In the genomic region with DNA sequence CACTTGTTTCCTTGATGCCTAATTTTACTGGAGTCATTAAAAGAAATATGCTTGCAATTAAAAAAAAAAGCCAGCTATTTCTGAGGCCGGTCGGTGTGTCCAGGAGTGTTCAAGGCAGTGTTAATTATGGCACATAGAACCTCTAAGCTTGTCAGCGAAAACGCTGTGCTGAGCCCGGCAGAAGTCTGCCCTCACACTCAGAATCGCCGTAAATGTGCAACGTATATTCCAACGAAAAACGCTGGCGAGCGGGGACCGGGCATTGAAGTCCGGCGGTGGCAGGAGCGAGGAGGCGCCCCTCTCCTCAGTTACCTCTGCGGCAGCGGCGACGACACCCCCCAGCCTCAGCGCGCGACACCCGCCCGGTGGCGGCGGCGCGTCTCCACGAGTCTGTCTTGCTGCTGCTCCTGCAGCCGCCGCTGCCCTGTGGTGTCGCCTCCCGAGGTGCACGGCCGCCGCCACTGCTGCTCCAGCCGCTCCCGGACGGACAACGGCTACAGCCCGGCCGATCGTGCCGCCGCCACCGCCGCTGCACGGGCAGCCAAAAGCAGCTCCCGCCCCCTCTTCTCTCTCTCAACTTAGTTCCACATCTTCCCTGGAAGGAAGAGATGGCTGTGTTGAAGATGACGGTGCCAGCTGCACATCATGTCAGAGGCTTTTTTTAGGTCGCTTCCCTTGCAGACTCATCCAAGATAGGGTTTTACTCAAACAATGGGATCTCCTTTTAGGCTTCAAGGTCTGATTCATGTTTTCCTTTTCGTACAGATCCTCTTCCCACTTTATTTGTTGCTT, we compare ENCODE assay signal across 8 cellular contexts. TPM values are rescaled to one million over a fixed set of nuclear protein-coding genes. Genes with fewer than 3 reads are reported as not detected.
DNase-seq lines count a peak whose midpoint lies in the region; ATAC-seq and TF ChIP-seq lines count a peak whose summit lies in the region.

No MANE protein-coding gene starts in this region.

- H3K4me3 ChIP-seq in colonic mucosa, result peak overlapping the region; percentile 10
- peak overlapping the region in 1 of 3 donors; percentile 15 for H3K4me3 ChIP-seq in right lobe of liver

- DNase-seq in NCI-H1105 treated with DMSO at 0.1 percent for 48 hours (lab: John Stamatoyannopoulos, UW) (peak; percentile 65), colonic mucosa (no peak), right lobe of liver (peak in 2 of 3 donors; percentile 53 to 59), stromal cell of bone marrow (ENCODE audit: low read depth) (peak; percentile 43), NK-92 (lab: John Stamatoyannopoulos, UW; ENCODE audit: unreplicated experiment) (no peak), epidermal melanocyte (ENCODE audit: insufficient read length, low spot score) (no peak)

- no peaks in the 10 kb centered on the region for H3K9me3 ChIP-seq in colonic mucosa
- H3K9me3 ChIP-seq in right lobe of liver, result no peaks in the 10 kb centered on the region

- WGBS in right lobe of liver (ENCODE audit: insufficient coverage, low coverage, low lambda C conversion rate, missing lambda C conversion rate), result 8% methylated on average over 32 of the region's 54 CpGs

- peak; percentile 64 to 78 (median 72) for ATAC-seq in right lobe of liver
- ATAC-seq in GM21825 (IDR thresholded peaks at IDR 0.05; ENCODE audit: unreplicated experiment), result no peak
- ATAC-seq in GM18505 (IDR thresholded peaks at IDR 0.05; ENCODE audit: unreplicated experiment), result no peak

- H3K9ac ChIP-seq in colonic mucosa (ENCODE audit: low read depth in 2 of 2, low read length in 2 of 2), result peak overlapping the region in 1 of 2 donors; percentile 17

- H3K36me3 ChIP-seq in colonic mucosa (no peaks in the 10 kb centered on the region), right lobe of liver (no peaks in the 10 kb centered on the region)

- intact Hi-C loops in colonic mucosa (cut with DNase I), result no loop called here
- intact Hi-C loops in right lobe of liver (cut with DNase I), result no loop called here

- TF ChIP-seq POLR2A in right lobe of liver (IDR thresholded peaks at IDR 0.05) (no peak), GM18505 (IDR thresholded peaks at IDR 0.05; ENCODE audit: borderline replicate concordance, extremely low read depth, insufficient read depth, insufficient read length) (no peak)

- peaks cover 23% of the 10 kb centered on the region for H3K27me3 ChIP-seq in colonic mucosa
- H3K27me3 ChIP-seq in right lobe of liver, result peaks cover 0 to 6% of the 10 kb centered on the region in 2 donors

- TF ChIP-seq CTCF in colonic mucosa (IDR thresholded peaks at IDR 0.05) (no peak), right lobe of liver (IDR thresholded peaks at IDR 0.05) (no peak)

- H3K27ac ChIP-seq in colonic mucosa (no peak overlapping the region), right lobe of liver (peak overlapping the region in 1 of 3 donors; percentile 1)

- H3K4me1 ChIP-seq in colonic mucosa, result peaks cover 4% of the 10 kb centered on the region
- H3K4me1 ChIP-seq in right lobe of liver, result no peaks in the 10 kb centered on the region

RNA-seq across cellular contexts. Expression of a gene that starts 56.0 kb away (rescaled TPM):
- total RNA-seq in colonic mucosa (10 to 100 TPM in 1 of 2 donors, 1 to 10 TPM in 1; 3.5 to 14.5 TPM), right lobe of liver (1 to 10 TPM in 5 of 6 experiments, under 1 TPM in 1; 0.86 to 2.5 (median 1.6) TPM)

Comparison
In these comparisons a context has a peak if more than half of its experiments do, and no peak if none do; other contexts are left out.
1. DNase-seq: peak in NCI-H1105 treated with DMSO at 0.1 percent for 48 hours (single experiment), right lobe of liver (2 of 3) and stromal cell of bone marrow (single experiment); none in colonic mucosa (single experiment), NK-92 (single experiment) and epidermal melanocyte (single experiment).
2. ATAC-seq: peak in right lobe of liver (4 of 4); none in GM21825 (single experiment) and GM18505 (single experiment).